In the genomic region with DNA sequence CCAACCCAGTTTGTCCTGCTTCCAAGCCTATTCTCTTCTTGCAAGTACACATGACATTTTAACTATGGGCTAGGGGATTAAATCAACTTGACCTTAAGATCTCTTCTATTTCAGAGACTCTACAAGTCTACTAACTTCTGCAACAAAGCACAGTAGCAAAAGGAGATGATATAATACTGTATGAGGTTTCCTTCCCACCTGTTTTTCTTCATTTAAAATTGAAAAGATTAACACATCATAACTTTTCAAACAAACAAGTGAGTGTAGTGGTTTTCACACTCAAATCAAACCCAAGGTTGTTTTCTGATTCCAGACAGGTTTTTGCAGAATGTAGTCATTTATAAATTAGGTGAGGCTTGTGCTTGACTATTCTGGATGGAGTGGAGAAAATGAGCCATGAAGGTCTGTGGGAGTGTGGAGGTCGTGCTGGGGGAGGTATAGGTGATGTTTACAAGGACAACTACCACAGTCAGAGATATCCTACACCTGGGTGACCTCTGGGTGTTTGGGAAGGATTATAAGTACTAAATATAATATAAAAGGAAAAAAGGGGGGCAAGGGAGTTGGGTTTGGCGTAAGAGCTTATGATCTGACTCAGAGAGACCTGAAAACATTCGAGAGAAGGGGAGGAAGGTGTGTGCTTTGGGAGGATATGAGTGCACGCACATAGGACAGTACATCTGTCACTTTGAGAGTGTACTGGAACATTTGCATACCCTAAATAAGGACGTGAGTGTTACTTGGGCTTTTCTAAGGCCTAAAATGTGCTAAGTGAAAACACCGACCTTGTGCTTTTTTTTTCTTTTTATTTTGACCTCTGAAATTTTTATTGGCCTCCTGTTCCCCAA, we compare ENCODE assay signal across 16 cellular contexts. TPM values are rescaled to one million over a fixed set of nuclear protein-coding genes. Genes with fewer than 3 reads are reported as not detected.
DNase-seq lines count a peak whose midpoint lies in the region; ATAC-seq and TF ChIP-seq lines count a peak whose summit lies in the region.
"Had no signal": no experiment of that assay in that cellular context is flagged by ENCODE, and none has a peak within 500 bp of the region (broad histone marks: within the 10 kb centered on the region; RNA-seq: fewer than 3 reads in every experiment).

No MANE protein-coding gene starts in this region.

- H3K4me1 ChIP-seq in right cardiac atrium (ENCODE audit: control insufficient read depth, insufficient read depth, low read length) = no peaks in the 10 kb centered on the region
- peaks cover 32% of the 10 kb centered on the region for H3K4me1 ChIP-seq in thymus (ENCODE audit: control insufficient read depth, insufficient read depth, low read length)
- no peaks in the 10 kb centered on the region for H3K4me1 ChIP-seq in A673 (ENCODE audit: insufficient read depth, low read length, poor library complexity, severe bottlenecking)
- H3K4me1 ChIP-seq: body of pancreas had no signal

- peak overlapping the region; percentile 91 for H3K27ac Mint-ChIP-seq in activated naive CD8-positive, alpha-beta T cell treated with anti-CD3 and anti-CD28 coated beads, Interleukin-2, amount 50 U/mL, for 24 hours
- H3K27ac Mint-ChIP-seq: nephron had no signal

- H3K4me3 ChIP-seq in right cardiac atrium (ENCODE audit: low read length) (no peak overlapping the region), thymus (ENCODE audit: low read length) (no peak overlapping the region), A673 (ENCODE audit: low read depth, low read length, poor library complexity, severe bottlenecking) (no peak overlapping the region)
- H3K4me3 ChIP-seq: body of pancreas, gastroesophageal sphincter had no signal

- no TSS peak for BruUV-seq in A673 (replicated peaks; lab: Mats Ljungman, UMichigan)

- peaks cover 29% of the 10 kb centered on the region for H3K36me3 Mint-ChIP-seq in activated naive CD8-positive, alpha-beta T cell treated with anti-CD3 and anti-CD28 coated beads, Interleukin-2, amount 50 U/mL, for 24 hours (ENCODE audit: low read depth)

- peaks cover 66% of the 10 kb centered on the region for H3K4me1 Mint-ChIP-seq in activated naive CD8-positive, alpha-beta T cell treated with anti-CD3 and anti-CD28 coated beads, Interleukin-2, amount 50 U/mL, for 24 hours
- H3K4me1 Mint-ChIP-seq: nephron had no signal

- no peak for TF ChIP-seq CTCF in A673 (conservative IDR thresholded peaks at IDR 0.05; ENCODE audit: low read depth, low read length)

- CTCF ChIA-PET in A673 (lab: Charles Lee) = no interaction called here

- WGBS in right cardiac atrium = 75% methylated on average over 6 of the region's 6 CpGs
- 79% methylated on average over 6 of the region's 6 CpGs for WGBS in thymus

- H3K36me3 ChIP-seq in thymus (ENCODE audit: control insufficient read depth, insufficient read depth) (peaks cover 15% of the 10 kb centered on the region), A673 (ENCODE audit: insufficient read depth, low read length, poor library complexity, severe bottlenecking) (no peaks in the 10 kb centered on the region)
- H3K36me3 ChIP-seq: gastroesophageal sphincter had no signal

- no peak for DNase-seq in Right ventricle myocardium superior
- no peak for DNase-seq in right cardiac atrium
- peak; percentile 68 for DNase-seq in activated CD4-positive, alpha-beta T cell treated with anti-CD3 and anti-CD28 coated beads for 48 hours
- no peak for DNase-seq in activated naive CD8-positive, alpha-beta T cell treated with anti-CD3 and anti-CD28 coated beads, Interleukin-2, amount 50 U/mL, for 24 hours
- DNase-seq in A673 (ENCODE audit: low spot score) = no peak
- DNase-seq in ACHN = no peak
- DNase-seq: body of pancreas; kidney glomerular epithelial cell; NCI-H1930; NK-92 treated with Interleukin-12 subunit alpha and Interleukin-12 subunit beta, amount 100 ng/mL, for 24 hours had no signal

- in situ Hi-C loops in ACHN (cut with HindIII; ENCODE audit: low pct_ligation_motif_present, low pct_unique_long_range_greater_than_20kb, low sequenced_read_pairs) = no loop called here

- ATAC-seq in Right ventricle myocardium superior (ENCODE audit: poor library complexity) (peak; percentile 27), right cardiac atrium (no peak), GM19023 (IDR thresholded peaks at IDR 0.05; ENCODE audit: unreplicated experiment) (no peak)
- ATAC-seq in activated naive CD8-positive, alpha-beta T cell treated with anti-CD3 and anti-CD28 coated beads, Interleukin-2, amount 50 U/mL, for 24 hours = peak; percentile 97
- ATAC-seq: body of pancreas, gastroesophageal sphincter had no signal

- H3K4me3 Mint-ChIP-seq in activated naive CD8-positive, alpha-beta T cell treated with anti-CD3 and anti-CD28 coated beads, Interleukin-2, amount 50 U/mL, for 24 hours = peak overlapping the region; percentile 20
- H3K4me3 Mint-ChIP-seq: nephron had no signal

- H3K9me3 Mint-ChIP-seq in activated naive CD8-positive, alpha-beta T cell treated with anti-CD3 and anti-CD28 coated beads, Interleukin-2, amount 50 U/mL, for 24 hours = peaks cover 13% of the 10 kb centered on the region

- H3K9me3 ChIP-seq in right cardiac atrium (ENCODE audit: control insufficient read depth, low read length) = no peaks in the 10 kb centered on the region
- peaks cover 3% of the 10 kb centered on the region for H3K9me3 ChIP-seq in thymus (ENCODE audit: control insufficient read depth)
- H3K9me3 ChIP-seq in A673 (ENCODE audit: low read depth, low read length, poor library complexity, severe bottlenecking) = no peaks in the 10 kb centered on the region
- H3K9me3 ChIP-seq: body of pancreas, gastroesophageal sphincter had no signal

- H3K27ac ChIP-seq in right cardiac atrium (ENCODE audit: low read length) (no peak overlapping the region), thymus (ENCODE audit: low read depth) (peak overlapping the region; percentile 89), A673 (ENCODE audit: low read depth, low read length, poor library complexity, severe bottlenecking) (no peak overlapping the region)
- H3K27ac ChIP-seq: body of pancreas, gastroesophageal sphincter, HL-60 had no signal

- intact Hi-C loops in Right ventricle myocardium superior (cut with DNase I) = no loop called here
- intact Hi-C loops in right cardiac atrium (cut with DNase I) = no loop called here
- intact Hi-C loops in A673 (cut with micrococcal nuclease; ENCODE audit: unreplicated experiment) = no loop called here

- no peaks in the 10 kb centered on the region for H3K27me3 Mint-ChIP-seq in activated naive CD8-positive, alpha-beta T cell treated with anti-CD3 and anti-CD28 coated beads, Interleukin-2, amount 50 U/mL, for 24 hours

- POLR2A ChIA-PET in A673 (lab: Charles Lee; ENCODE audit: low non-redundant PET) = no interaction called here

- no peaks in the 10 kb centered on the region for H3K27me3 ChIP-seq in right cardiac atrium (ENCODE audit: control insufficient read depth, insufficient read depth)
- no peaks in the 10 kb centered on the region for H3K27me3 ChIP-seq in thymus (ENCODE audit: control insufficient read depth, insufficient read depth)
- H3K27me3 ChIP-seq in A673 (replicated peaks; ENCODE audit: insufficient read depth, low read depth, low read length, poor library complexity) = no peaks in the 10 kb centered on the region
- H3K27me3 ChIP-seq: body of pancreas, gastroesophageal sphincter had no signal

RNA-seq across cellular contexts. Expression of a gene that starts 57.2 kb away (rescaled TPM):
- total RNA-seq in Right ventricle myocardium superior = 0.75 TPM
- 1 to 10 TPM in 2 of 4 donors, under 1 TPM in 2; 0.64 to 1.5 (median 0.89) TPM for total RNA-seq in right cardiac atrium
- 0.14 TPM for polyA plus RNA-seq in right cardiac atrium
- 27.2 TPM for polyA plus RNA-seq in thymus
- total RNA-seq in A673 (2021) = not detected in 2 replicates
- total RNA-seq: SK-MEL-5 had no signal

Comparison
In these comparisons a context has a peak if more than half of its experiments do, and no peak if none do; other contexts are left out.
1. ATAC-seq: peak in Right ventricle myocardium superior (single experiment) and activated naive CD8-positive, alpha-beta T cell treated with anti-CD3 and anti-CD28 coated beads, Interleukin-2, amount 50 U/mL, for 24 hours (single experiment); none in right cardiac atrium (0 of 2) and GM19023 (single experiment).